Comparison of ENCODE assay signal across 16 cellular contexts in genomic region chr18:57631697-57632096, GRCh38. TPM values are rescaled to one million over a fixed set of nuclear protein-coding genes. Genes with fewer than 3 reads are reported as not detected.
A peak's percentile ranks its signal among the peaks of the same experiment; 100 is the strongest.
DNase-seq lines count a peak whose midpoint lies in the region; ATAC-seq, FAIRE-seq and TF ChIP-seq lines count a peak whose summit lies in the region.
"Had no signal": no experiment of that assay in that cellular context is flagged by ENCODE, and none has a peak within 500 bp of the region (broad histone marks: within the 10 kb centered on the region; RNA-seq: fewer than 3 reads in every experiment).

No MANE protein-coding gene starts in this region.

- ATAC-seq in gastrocnemius medialis: no peak

- no peak for DNase-seq in CD14-positive monocyte (ENCODE audit: low spot score)
- DNase-seq in RCC 7860 (ENCODE audit: low spot score): no peak
- DNase-seq in frontal cortex (ENCODE audit: low spot score in 2 of 2): no peak
- DNase-seq in OCI-M2 (lab: John Stamatoyannopoulos, UW; ENCODE audit: unreplicated experiment): no peak
- DNase-seq in gastrocnemius medialis: no peak
- DNase-seq: activated gamma-delta T cell; colonic mucosa; KG1; NCI-H1930; nucleus accumbens; Peyer's patch; stimulated activated naive CD4-positive, alpha-beta T cell had no signal

- peaks cover 0 to 1% (median 0%) of the 10 kb centered on the region in 3 donors for H3K27me3 Mint-ChIP-seq in CD14-positive monocyte (ENCODE audit: low read depth in 3 of 3)

- H3K27ac ChIP-seq in 22Rv1 (peak overlapping the region; percentile 54; the same call in 1 of the 2 replicates), OCI-LY3 (ENCODE audit: low read length) (0 out of 2 replicates have a peak overlapping the region, but pooled peaks have one; percentile 80), iPS-20b (ENCODE audit: low read length) (no peak overlapping the region), gastrocnemius medialis (no peak overlapping the region)
- H3K27ac ChIP-seq: colonic mucosa had no signal

- peaks cover 12% of the 10 kb centered on the region for H3K4me1 ChIP-seq in OCI-LY3 (ENCODE audit: low read length)
- H3K4me1 ChIP-seq in iPS-20b (ENCODE audit: insufficient read depth, low read length): peaks cover 7% of the 10 kb centered on the region
- H3K4me1 ChIP-seq in gastrocnemius medialis: peaks cover 0 to 4% of the 10 kb centered on the region in 2 donors
- H3K4me1 ChIP-seq: colonic mucosa had no signal

- no peak for TF ChIP-seq CTCF in 22Rv1 (IDR thresholded peaks at IDR 0.05)
- TF ChIP-seq CTCF in CD14-positive monocyte (IDR thresholded peaks at IDR 0.05): no peak
- TF ChIP-seq CTCF in OCI-LY3 (IDR thresholded peaks at IDR 0.05; ENCODE audit: low read depth, low read length): no peak
- no peak for TF ChIP-seq CTCF in gastrocnemius medialis (IDR thresholded peaks at IDR 0.05 in 4 of 5, conservative IDR thresholded peaks at IDR 0.05 in 1 of 5)

- peak overlapping the region in 1 of 2 donors; percentile 18 for H3K4me3 Mint-ChIP-seq in CD14-positive monocyte

- H3K4me2 ChIP-seq in OCI-LY3 (ENCODE audit: low read length): peak overlapping the region; percentile 68

- H3K36me3 ChIP-seq in OCI-LY3 (replicated peaks; ENCODE audit: low read depth, low read length): peaks cover 5% of the 10 kb centered on the region
- no peaks in the 10 kb centered on the region for H3K36me3 ChIP-seq in iPS-20b (ENCODE audit: insufficient read depth, low read depth, low read length)
- H3K36me3 ChIP-seq in gastrocnemius medialis: no peaks in the 10 kb centered on the region
- H3K36me3 ChIP-seq: colonic mucosa, Peyer's patch had no signal

- in situ Hi-C loops in gastrocnemius medialis (cut with MboI; ENCODE audit: low sequenced_read_pairs in 4 of 4): loop anchor here in 3 of 4 donors (25.0 kb wide), 2 partner anchors 181 to 481 kb away; partner anchors contain the start of gene ATP8B1 (in 1 of the 3)

- no peak for FAIRE-seq in RCC 7860 (lab: Jason Lieb, UNC)
- FAIRE-seq in frontal cortex (lab: Jason Lieb, UNC): no peak
- FAIRE-seq: TTC549 had no signal

- intact Hi-C loops in CD14-positive monocyte (cut with micrococcal nuclease) (loop anchor here in 1 of 2 donors (2.0 kb wide), 1 partner anchor 37 kb away; no protein-coding TSS in a partner anchor), gastrocnemius medialis (cut with DNase I; ENCODE audit: low total_unique reads) (loop anchor here (5.0 to 10.0 kb wide), 5 partner anchors 253 to 1506 kb away; partner anchors contain the start of genes MALT1, NEDD4L and SEC11C)

- no peaks in the 10 kb centered on the region for H3K27me3 ChIP-seq in OCI-LY3 (ENCODE audit: low read depth, low read length)
- no peaks in the 10 kb centered on the region for H3K27me3 ChIP-seq in iPS-20b (ENCODE audit: insufficient read depth, low read length)
- no peaks in the 10 kb centered on the region for H3K27me3 ChIP-seq in gastrocnemius medialis
- H3K27me3 ChIP-seq: colonic mucosa, Peyer's patch had no signal

- H3K9me3 ChIP-seq in OCI-LY3 (ENCODE audit: insufficient read depth, low read length) (no peaks in the 10 kb centered on the region), iPS-20b (ENCODE audit: insufficient read depth, low read depth, low read length) (no peaks in the 10 kb centered on the region), gastrocnemius medialis (no peaks in the 10 kb centered on the region)
- H3K9me3 ChIP-seq: colonic mucosa, Peyer's patch had no signal

- peak overlapping the region in 4 of 7 donors; percentile 17 to 95 (median 42) for H3K27ac Mint-ChIP-seq in CD14-positive monocyte

- H3K9me3 Mint-ChIP-seq in CD14-positive monocyte: no peaks in the 10 kb centered on the region

- no peaks in the 10 kb centered on the region for H4K20me1 ChIP-seq in OCI-LY3 (ENCODE audit: insufficient read depth, low read length)

- H3K9ac ChIP-seq in OCI-LY3 (ENCODE audit: low read length): peak overlapping the region; percentile 98; the same call in 1 of the 2 replicates
- H3K9ac ChIP-seq in iPS-20b (ENCODE audit: low read depth, low read length): no peak overlapping the region

- H3K4me3 ChIP-seq in OCI-LY3 (ENCODE audit: low read length): peak overlapping the region; percentile 90; the same call in 1 of the 2 replicates
- H3K4me3 ChIP-seq in iPS-20b (ENCODE audit: low read length): peak overlapping the region; percentile 92; the same call in 1 of the 2 replicates
- H3K4me3 ChIP-seq in gastrocnemius medialis: no peak overlapping the region
- H3K4me3 ChIP-seq: colonic mucosa had no signal

- no peak overlapping the region for H2AFZ ChIP-seq in OCI-LY3 (ENCODE audit: low read depth, low read length)

- TF ChIP-seq POLR2A in gastrocnemius medialis (IDR thresholded peaks at IDR 0.05): no peak

- peaks cover 7% of the 10 kb centered on the region for H3K79me2 ChIP-seq in OCI-LY3 (ENCODE audit: low read length)

- peaks cover 0 to 6% of the 10 kb centered on the region in 2 donors for H3K36me3 Mint-ChIP-seq in CD14-positive monocyte

- peaks cover 18% of the 10 kb centered on the region for H3K4me1 Mint-ChIP-seq in CD14-positive monocyte

RNA-seq across cellular contexts. Expression of gene NARS1, which starts 10.1 kb away (rescaled TPM):
- polyA plus RNA-seq in CD14-positive monocyte: 10 to 100 TPM; 70.3 to 89.5 TPM
- total RNA-seq in frontal cortex: 134 TPM
- total RNA-seq in gastrocnemius medialis: 100 to 1,000 TPM in 3 of 4 donors, 10 to 100 TPM in 1; 93.1 to 205 (median 153) TPM

RNA-seq across cellular contexts. Expression of gene FECH, which starts 45.2 kb away (rescaled TPM):
- 10 to 100 TPM in 1 of 2 donors, 1 to 10 TPM in 1; 9.9 to 23.3 TPM for polyA plus RNA-seq in CD14-positive monocyte
- total RNA-seq in frontal cortex (29.8 TPM), gastrocnemius medialis (10 to 100 TPM; 60.8 to 78.4 (median 70.2) TPM)

Comparison
In these comparisons a context has a peak if more than half of its experiments do, and no peak if none do; other contexts are left out.
1. H3K27ac ChIP-seq: peak in 22Rv1 (single experiment) and OCI-LY3 (single experiment); none in iPS-20b (single experiment) and gastrocnemius medialis (0 of 4).
2. H3K4me3 ChIP-seq: peak in OCI-LY3 (single experiment) and iPS-20b (single experiment); none in gastrocnemius medialis (0 of 4).